Comparison of ENCODE assay signal across 17 cellular contexts in the genomic region with DNA sequence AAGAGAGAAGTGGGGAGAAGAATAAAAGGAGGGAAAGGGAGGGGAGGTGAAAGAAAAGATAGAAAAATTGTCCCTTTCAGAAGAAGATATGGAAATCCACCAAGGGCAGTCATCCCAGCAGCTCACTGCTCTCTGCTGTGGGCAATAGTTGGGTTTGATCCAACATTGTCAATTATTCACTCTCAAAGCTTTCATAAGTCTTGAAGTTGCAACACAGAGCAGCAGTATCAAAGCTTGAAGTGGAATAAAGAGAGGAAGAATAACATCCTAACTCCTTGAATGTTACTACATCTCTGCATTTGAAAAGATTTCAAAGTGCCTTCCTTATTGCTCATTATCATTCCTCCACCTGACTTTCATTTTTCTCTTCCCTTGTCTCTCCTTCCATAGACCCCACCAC.
A peak's percentile ranks its signal among the peaks of the same experiment; 100 is the strongest.
DNase-seq lines count a peak whose midpoint lies in the region; ATAC-seq, FAIRE-seq and TF ChIP-seq lines count a peak whose summit lies in the region.
"Had no signal": no experiment of that assay in that cellular context is flagged by ENCODE, and none has a peak within 500 bp of the region (broad histone marks: within the 10 kb centered on the region; RNA-seq: fewer than 3 reads in every experiment).

No MANE protein-coding gene starts in this region.

- H3K9me3 ChIP-seq in fibroblast of lung (ENCODE audit: control insufficient read depth, insufficient read depth, low read depth, low read length) (no peaks in the 10 kb centered on the region), mesenchymal stem cell (ENCODE audit: control insufficient read depth, low read length) (no peaks in the 10 kb centered on the region)

- H3K18ac ChIP-seq in mesenchymal stem cell (ENCODE audit: low read depth in 1 of 2, low read length in 2 of 2), result no peak overlapping the region

- no peaks in the 10 kb centered on the region for H3K36me3 ChIP-seq in fibroblast of lung (ENCODE audit: control insufficient read depth, insufficient read depth, low read length)
- no peaks in the 10 kb centered on the region for H3K36me3 ChIP-seq in mesenchymal stem cell (ENCODE audit: control insufficient read depth in 1 of 2, insufficient read depth in 2 of 2, low read depth in 1 of 2, low read length in 2 of 2)
- H3K36me3 ChIP-seq: neural progenitor cell, stomach had no signal

- H3K9ac ChIP-seq in fibroblast of lung (ENCODE audit: insufficient read depth, low read length), result no peak overlapping the region
- H3K9ac ChIP-seq in mesenchymal stem cell (ENCODE audit: low read length), result no peak overlapping the region
- H3K9ac ChIP-seq: neural progenitor cell had no signal

- H3K27me3 ChIP-seq in fibroblast of lung (ENCODE audit: control insufficient read depth, insufficient read depth, low read length) (no peaks in the 10 kb centered on the region), mesenchymal stem cell (ENCODE audit: control insufficient read depth in 1 of 2, insufficient read depth in 1 of 2, low read length in 2 of 2) (no peaks in the 10 kb centered on the region)
- H3K27me3 ChIP-seq: neural progenitor cell, stomach had no signal

- H2BK120ac ChIP-seq in mesenchymal stem cell (ENCODE audit: low read depth, low read length), result no peak overlapping the region

- H3K79me2 ChIP-seq in fibroblast of lung (ENCODE audit: control insufficient read depth, insufficient read depth, low read length), result no peaks in the 10 kb centered on the region

- H3K27ac ChIP-seq in fibroblast of lung (ENCODE audit: insufficient read depth, low read length) (no peak overlapping the region), mesenchymal stem cell (ENCODE audit: low read length, poor library complexity, severe bottlenecking) (peak overlapping the region; percentile 69)
- H3K27ac ChIP-seq: HL-60, neural progenitor cell, stomach had no signal

- H3K23ac ChIP-seq in mesenchymal stem cell (ENCODE audit: low read length in 2 of 2), result no peak overlapping the region

- no peaks in the 10 kb centered on the region for H4K20me1 ChIP-seq in fibroblast of lung (ENCODE audit: control insufficient read depth, extremely low read depth, insufficient read depth, low read length)

- no peak for ATAC-seq in GM19324 (IDR thresholded peaks at IDR 0.05; ENCODE audit: low FRiP score, unreplicated experiment)
- ATAC-seq in HG02970 (IDR thresholded peaks at IDR 0.05; ENCODE audit: low FRiP score, unreplicated experiment), result no peak

- TF ChIP-seq CTCF in AG10803 (conservative IDR thresholded peaks at IDR 0.05; ENCODE audit: low read length), result no peak
- TF ChIP-seq CTCF in fibroblast of lung (conservative IDR thresholded peaks at IDR 0.05 in 1 of 2, IDR thresholded peaks at IDR 0.05 in 1 of 2; ENCODE audit: low read depth in 1 of 2, low read length in 2 of 2), result no peak

- DNase-seq in AG10803 (ENCODE audit: low read depth) (peak; percentile 41), RCC 7860 (ENCODE audit: low spot score) (peak; percentile 37), fibroblast of lung (ENCODE audit: low read depth in 2 of 2) (peak; percentile 52 to 66), mesenchymal stem cell (no peak), iPS-NIHi7 (ENCODE audit: extremely low spot score) (no peak), RKO (ENCODE audit: low spot score) (no peak)
- DNase-seq: activated CD4-positive, alpha-beta memory T cell treated with anti-CD3 and anti-CD28 coated beads, Interleukin-2, amount 10 ng/mL, durations not matched to agents 7 days and 5 days; activated effector memory CD4-positive, alpha-beta T cell treated with Interleukin-2 at 50 U/mL for 16 hours; effector memory CD4-positive, alpha-beta T cell; H9; NCI-H2081 treated with DMSO at 0.1 percent for 48 hours; stomach had no signal

- H3K14ac ChIP-seq in mesenchymal stem cell (ENCODE audit: low read length in 2 of 2), result no peak overlapping the region

- peak; percentile 84 for FAIRE-seq in RCC 7860 (lab: Jason Lieb, UNC)

- H2BK15ac ChIP-seq in mesenchymal stem cell (ENCODE audit: low read depth, poor library complexity, severe bottlenecking), result no peak overlapping the region

- H4K8ac ChIP-seq in mesenchymal stem cell (ENCODE audit: low read length), result no peak overlapping the region

- no peak overlapping the region for H2AK5ac ChIP-seq in mesenchymal stem cell (ENCODE audit: low read length, severe bottlenecking)

- H2AFZ ChIP-seq in fibroblast of lung (ENCODE audit: low read length) (no peak overlapping the region), mesenchymal stem cell (ENCODE audit: low read depth, low read length) (no peak overlapping the region)
- H2AFZ ChIP-seq: neural progenitor cell had no signal

- no peak overlapping the region for H2BK12ac ChIP-seq in mesenchymal stem cell (ENCODE audit: low read length in 2 of 2)

- H3K4me2 ChIP-seq in fibroblast of lung (ENCODE audit: extremely low read depth, insufficient read depth, low read length), result no peak overlapping the region
- H3K4me2 ChIP-seq in mesenchymal stem cell (ENCODE audit: low read length, poor library complexity, severe bottlenecking), result no peak overlapping the region
- H3K4me2 ChIP-seq: neural progenitor cell, smooth muscle cell had no signal

- H3K4me1 ChIP-seq in fibroblast of lung (ENCODE audit: control insufficient read depth, extremely low read depth, insufficient read depth, low read length) (no peaks in the 10 kb centered on the region), mesenchymal stem cell (ENCODE audit: control insufficient read depth, insufficient read depth, low read depth, low read length) (peaks cover 2% of the 10 kb centered on the region)
- H3K4me1 ChIP-seq: neural progenitor cell, stomach had no signal

- H3K4ac ChIP-seq in mesenchymal stem cell (ENCODE audit: low read depth in 1 of 2, low read length in 2 of 2), result no peak overlapping the region

- no peaks in the 10 kb centered on the region for H3K79me1 ChIP-seq in mesenchymal stem cell (replicated peaks; ENCODE audit: low read length, poor library complexity, severe bottlenecking)

- H3K4me3 ChIP-seq in AG10803 (ENCODE audit: low read length) (no peak overlapping the region), fibroblast of lung (replicated peaks in 1 of 4; ENCODE audit: control extremely low read depth in 1 of 4, insufficient read depth in 1 of 4, low read depth in 3 of 4, low read length in 4 of 4) (no peak overlapping the region), mesenchymal stem cell (ENCODE audit: insufficient read depth in 1 of 2, low read depth in 1 of 2, low read length in 2 of 2) (no peak overlapping the region)
- H3K4me3 ChIP-seq: neural progenitor cell, smooth muscle cell, stomach had no signal

- H2BK5ac ChIP-seq in mesenchymal stem cell (ENCODE audit: low read depth, low read length, poor library complexity, severe bottlenecking), result no peak overlapping the region

- no peak overlapping the region for H4K91ac ChIP-seq in mesenchymal stem cell (ENCODE audit: low read length)

Comparison
In these comparisons a context has a peak if more than half of its experiments do, and no peak if none do; other contexts are left out.
1. DNase-seq: peak in AG10803 (single experiment), RCC 7860 (single experiment) and fibroblast of lung (2 of 2); none in mesenchymal stem cell (single experiment), iPS-NIHi7 (single experiment) and RKO (single experiment).